ENCODE assay signal across 16 cellular contexts in genomic region chr6:12750416-12750815, GRCh38.
A peak's percentile ranks its signal among the peaks of the same experiment; 100 is the strongest.
DNase-seq lines count a peak whose midpoint lies in the region; ATAC-seq and TF ChIP-seq lines count a peak whose summit lies in the region.
"Had no signal": no experiment of that assay in that cellular context is flagged by ENCODE, and none has a peak within 500 bp of the region (broad histone marks: within the 10 kb centered on the region; RNA-seq: fewer than 3 reads in every experiment).

No MANE protein-coding gene starts in this region.

- peaks cover 36% of the 10 kb centered on the region for H3K27me3 ChIP-seq in iPS-20b (ENCODE audit: insufficient read depth, low read length)
- H3K27me3 ChIP-seq: BLaER1 had no signal

- TF ChIP-seq CTCF in retinal pigment epithelial cell (conservative IDR thresholded peaks at IDR 0.05; ENCODE audit: low read depth, low read length), result no peak

- H3K4me3 ChIP-seq in iPS-20b (ENCODE audit: low read length) (peak overlapping the region; percentile 80), retinal pigment epithelial cell (ENCODE audit: low read length) (peak overlapping the region; percentile 57)
- H3K4me3 ChIP-seq: BLaER1 had no signal

- DNase-seq in NCI-H82 (lab: John Stamatoyannopoulos, UW) (peak; percentile 18), NCI-H82 treated with DMSO at 0.1 percent for 48 hours (lab: John Stamatoyannopoulos, UW; ENCODE audit: unreplicated experiment) (no peak), cerebellar cortex (ENCODE audit: low spot score) (peak; percentile 9), retinal pigment epithelial cell (ENCODE audit: low read depth) (no peak), D341Med (ENCODE audit: low spot score) (no peak), glomerular visceral epithelial cell (ENCODE audit: extremely low spot score) (no peak)
- DNase-seq: activated CD4-positive, alpha-beta T cell treated with anti-CD3 and anti-CD28 coated beads, Interleukin-2, amount 50 U/mL, for 48 hours; activated T-cell treated with anti-CD3 and anti-CD28 coated beads for 4 hours; IMR-90; left ventricle myocardium superior; NCI-H226; T-helper 1 cell had no signal

- ATAC-seq in GM21529 (IDR thresholded peaks at IDR 0.05; ENCODE audit: unreplicated experiment), result no peak
- ATAC-seq: left ventricle myocardium superior had no signal

- no peak overlapping the region; the same call in 1 of the 2 replicates for H3K9ac ChIP-seq in iPS-20b (ENCODE audit: low read depth, low read length)
- H3K9ac ChIP-seq: BLaER1 had no signal

- peaks cover 16% of the 10 kb centered on the region; the same call in 1 of the 2 replicates for H3K4me1 ChIP-seq in iPS-20b (ENCODE audit: insufficient read depth, low read length)
- H3K4me1 ChIP-seq: BLaER1 had no signal

- H3K9me3 ChIP-seq in iPS-20b (ENCODE audit: insufficient read depth, low read depth, low read length), result no peaks in the 10 kb centered on the region
- H3K9me3 ChIP-seq: BLaER1 had no signal

- no peak overlapping the region for H3K27ac ChIP-seq in iPS-20b (ENCODE audit: low read length)
- H3K27ac ChIP-seq: BLaER1, coronary artery had no signal

- no peaks in the 10 kb centered on the region for H3K36me3 ChIP-seq in iPS-20b (ENCODE audit: insufficient read depth, low read depth, low read length)
- H3K36me3 ChIP-seq: BLaER1 had no signal

Comparison
In these comparisons a context has a peak if more than half of its experiments do, and no peak if none do; other contexts are left out.
1. DNase-seq: peak in NCI-H82 (single experiment) and cerebellar cortex (single experiment); none in NCI-H82 treated with DMSO at 0.1 percent for 48 hours (single experiment), retinal pigment epithelial cell (single experiment), D341Med (single experiment) and glomerular visceral epithelial cell (single experiment).